In genomic region chr3:196975349-196975748, GRCh38 we compare ENCODE assay signal across 18 cellular contexts. TPM values are rescaled to one million over a fixed set of nuclear protein-coding genes. Genes with fewer than 3 reads are reported as not detected.
DNase-seq lines count a peak whose midpoint lies in the region; ATAC-seq, FAIRE-seq and TF ChIP-seq lines count a peak whose summit lies in the region.
"Had no signal": no experiment of that assay in that cellular context is flagged by ENCODE, and none has a peak within 500 bp of the region (broad histone marks: within the 10 kb centered on the region; RNA-seq: fewer than 3 reads in every experiment).

No MANE protein-coding gene starts in this region.

- POLR2A ChIA-PET in HepG2 (lab: Yijun Ruan, JAX), result no interaction called here

- H3K27ac Mint-ChIP-seq in Calu3 (ENCODE audit: unreplicated experiment), result no peak overlapping the region
- H3K27ac Mint-ChIP-seq: B cell had no signal

- intact Hi-C loops in HepG2 (cut with micrococcal nuclease; ENCODE audit: unreplicated experiment), result loop anchor here (10.0 kb wide), 1 partner anchor 209 kb away; no protein-coding TSS in a partner anchor
- intact Hi-C loops in right lobe of liver (cut with DNase I), result no loop called here
- intact Hi-C loops in Calu3 (cut with micrococcal nuclease; ENCODE audit: unreplicated experiment), result loop anchor here (10.0 kb wide), 1 partner anchor 209 kb away; no protein-coding TSS in a partner anchor

- no peak overlapping the region for H2AK5ac ChIP-seq in neuronal stem cell (ENCODE audit: low read depth, low read length)

- TF ChIP-seq EP300 in HepG2 (IDR thresholded peaks at IDR 0.05; ENCODE audit: low read depth in 2 of 2, low read length in 2 of 2) (no peak), HepG2 (CRISPR knock-in tag; IDR thresholded peaks at IDR 0.05; ENCODE audit: borderline replicate concordance) (no peak)

- H2BK5ac ChIP-seq in neuronal stem cell (ENCODE audit: low read length), result no peak overlapping the region

- H3K9ac ChIP-seq in HepG2 (ENCODE audit: insufficient read depth, low read depth, low read length), result no peak overlapping the region; the same call in 1 of the 2 replicates
- no peak overlapping the region for H3K9ac ChIP-seq in neuronal stem cell (ENCODE audit: low read depth, low read length, poor library complexity)

- no peak for FAIRE-seq in HepG2 (lab: Jason Lieb, UNC)
- FAIRE-seq: A204.1, GM12892, GM19239, H1 had no signal

- BruUV-seq in HepG2 (replicated peaks; lab: Mats Ljungman, UMichigan), result no TSS peak
- no TSS peak for BruUV-seq in Calu3 (replicated peaks; lab: Mats Ljungman, UMichigan)

- no peaks in the 10 kb centered on the region for H3K79me2 ChIP-seq in HepG2 (ENCODE audit: insufficient read depth, low read length)

- H2AFZ ChIP-seq in HepG2 (ENCODE audit: low read length) (no peak overlapping the region), neuronal stem cell (ENCODE audit: low read length) (peak overlapping the region; percentile 44)

- H3K9me3 ChIP-seq in HepG2 (ENCODE audit: low read length) (no peaks in the 10 kb centered on the region), right lobe of liver (no peaks in the 10 kb centered on the region), neuronal stem cell (replicated peaks in 1 of 2; ENCODE audit: control insufficient read depth in 2 of 2, insufficient read depth in 1 of 2, low read depth in 1 of 2, low read length in 2 of 2) (peaks cover 8 to 12% of the 10 kb centered on the region in 2 donors)
- H3K9me3 ChIP-seq: HAP-1 had no signal

- H3K36me3 ChIP-seq in HepG2 (replicated peaks in 1 of 2; ENCODE audit: control insufficient read depth in 1 of 2, insufficient read depth in 2 of 2, low read length in 2 of 2) (no peaks in the 10 kb centered on the region), right lobe of liver (no peaks in the 10 kb centered on the region), neuronal stem cell (replicated peaks in 1 of 2; ENCODE audit: control insufficient read depth in 2 of 2, insufficient read depth in 2 of 2, low read length in 2 of 2) (no peaks in the 10 kb centered on the region)
- H3K36me3 ChIP-seq: HAP-1 had no signal

- H3K4ac ChIP-seq in neuronal stem cell (ENCODE audit: low read length), result no peak overlapping the region

- H3K36me3 Mint-ChIP-seq in Calu3 (ENCODE audit: insufficient read depth, unreplicated experiment), result peaks cover 4% of the 10 kb centered on the region
- H3K36me3 Mint-ChIP-seq: CD4-positive, alpha-beta memory T cell had no signal

- H2BK120ac ChIP-seq in neuronal stem cell (ENCODE audit: low read depth, low read length), result no peak overlapping the region

- TF ChIP-seq POLR2A in HepG2 (IDR thresholded peaks at IDR 0.05; ENCODE audit: insufficient read depth in 1 of 2, low read depth in 2 of 2, low read length in 2 of 2) (no peak), right lobe of liver (IDR thresholded peaks at IDR 0.05) (no peak)

- TF ChIP-seq CTCF in HepG2 (CRISPR knock-in tag; IDR thresholded peaks at IDR 0.05), result no peak
- no peak for TF ChIP-seq CTCF in right lobe of liver (IDR thresholded peaks at IDR 0.05)
- TF ChIP-seq CTCF in Calu3 (IDR thresholded peaks at IDR 0.05; ENCODE audit: unreplicated experiment), result no peak

- no peak overlapping the region for H2BK15ac ChIP-seq in neuronal stem cell (ENCODE audit: low read length)

- H3K27ac ChIP-seq in HepG2 (ENCODE audit: extremely low read length, insufficient read depth, low read length) (peak overlapping the region; percentile 30), right lobe of liver (no peak overlapping the region), neuronal stem cell (replicated peaks; ENCODE audit: low read length) (no peak overlapping the region)

- peaks cover 6% of the 10 kb centered on the region for H3K4me1 Mint-ChIP-seq in Calu3 (ENCODE audit: low read depth, unreplicated experiment)

- H3K79me1 ChIP-seq in neuronal stem cell (ENCODE audit: low read depth, low read length), result no peaks in the 10 kb centered on the region

- H3K27me3 ChIP-seq in HepG2 (ENCODE audit: control insufficient read depth in 1 of 2, insufficient read depth in 2 of 2, low read length in 2 of 2), result no peaks in the 10 kb centered on the region
- H3K27me3 ChIP-seq in right lobe of liver, result no peaks in the 10 kb centered on the region
- H3K27me3 ChIP-seq in neuronal stem cell (ENCODE audit: control insufficient read depth in 3 of 3, insufficient read depth in 3 of 3, low read depth in 1 of 3, low read length in 3 of 3), result peaks cover 0 to 10% (median 7%) of the 10 kb centered on the region in 3 experiments

- no peak overlapping the region for H3K23ac ChIP-seq in neuronal stem cell (ENCODE audit: low read depth, low read length, poor library complexity)

- no peak for TF ChIP-seq RAD21 in HepG2 (CRISPR knock-in tag; IDR thresholded peaks at IDR 0.05)

- H3K4me3 Mint-ChIP-seq in Calu3 (ENCODE audit: low read depth, unreplicated experiment), result no peak overlapping the region
- H3K4me3 Mint-ChIP-seq: B cell; CD4-positive, alpha-beta memory T cell had no signal

- no peak overlapping the region for H2BK12ac ChIP-seq in neuronal stem cell (ENCODE audit: low read length)

- peaks cover 11% of the 10 kb centered on the region for H3K27me3 Mint-ChIP-seq in Calu3 (ENCODE audit: unreplicated experiment)

- CTCF ChIA-PET in HepG2 (lab: Yijun Ruan, JAX; ENCODE audit: low intra/inter-chr PET ratio, low total read pairs) (no interaction called here), Calu3 (lab: Charles Lee) (no interaction called here)

- H3K4me3 ChIP-seq in HepG2 (replicated peaks in 1 of 3; ENCODE audit: insufficient read depth in 1 of 3, low read depth in 2 of 3, low read length in 3 of 3) (no peak overlapping the region), right lobe of liver (no peak overlapping the region), neuronal stem cell (ENCODE audit: low read length in 2 of 2) (no peak overlapping the region)
- H3K4me3 ChIP-seq: HAP-1 had no signal

- no peak overlapping the region for H3K14ac ChIP-seq in neuronal stem cell (ENCODE audit: low read length)

- H3K4me2 ChIP-seq in HepG2 (ENCODE audit: low read depth, low read length), result peak overlapping the region; percentile 31; the same call in 1 of the 2 replicates
- H3K4me2 ChIP-seq in neuronal stem cell (ENCODE audit: insufficient read depth, low read length, poor library complexity, severe bottlenecking), result no peak overlapping the region

- no peaks in the 10 kb centered on the region for H3K9me3 Mint-ChIP-seq in Calu3 (ENCODE audit: low read depth, unreplicated experiment)

- H4K91ac ChIP-seq in neuronal stem cell (ENCODE audit: low read depth, low read length, poor library complexity), result no peak overlapping the region

- H3K18ac ChIP-seq in neuronal stem cell (ENCODE audit: low read length), result no peak overlapping the region

- in situ Hi-C loops in HepG2 (cut with HindIII; ENCODE audit: extremely low pct_ligation_motif_present, low pct_unique_long_range_greater_than_20kb), result loop anchor here (5.0 to 25.0 kb wide), 2 partner anchors 57 to 537 kb away; no protein-coding TSS in a partner anchor

- 31% methylated on average over 4 of the region's 4 CpGs for WGBS in HepG2 (ENCODE audit: low lambda C conversion rate)
- WGBS in right lobe of liver (ENCODE audit: insufficient coverage, low coverage, low lambda C conversion rate, missing lambda C conversion rate), result 78% methylated on average over 2 of the region's 4 CpGs
- WGBS in neuronal stem cell (ENCODE audit: extremely low coverage in 2 of 2, insufficient read length in 2 of 2, insufficient replicate concordance in 1 of 2), 2 donors, result no CpG with 5 or more reads among the region's 4 CpGs

- peaks cover 52% of the 10 kb centered on the region for H3K4me1 ChIP-seq in HepG2 (ENCODE audit: insufficient read depth, low read length)
- H3K4me1 ChIP-seq in right lobe of liver, result no peaks in the 10 kb centered on the region
- peaks cover 0 to 4% of the 10 kb centered on the region in 2 donors for H3K4me1 ChIP-seq in neuronal stem cell (ENCODE audit: control insufficient read depth in 2 of 2, insufficient read depth in 1 of 2, low read depth in 1 of 2, low read length in 2 of 2)
- H3K4me1 ChIP-seq: HAP-1 had no signal

- no peaks in the 10 kb centered on the region for H4K20me1 ChIP-seq in HepG2 (ENCODE audit: insufficient read depth, low read length)

- ATAC-seq in HepG2 (peak; percentile 21; the same call in 2 of the 3 replicates), right lobe of liver (no peak)

- H4K8ac ChIP-seq in neuronal stem cell (ENCODE audit: low read depth, low read length), result no peak overlapping the region

- DNase-seq in HepG2 (ENCODE audit: low spot score) (no peak), right lobe of liver (no peak), islet precursor cell (peak; percentile 39), neuronal stem cell (ENCODE audit: low spot score) (no peak), Calu3 (no peak), COLO668 (lab: John Stamatoyannopoulos, UW; ENCODE audit: unreplicated experiment) (no peak), NCI-H2029 (lab: John Stamatoyannopoulos, UW) (no peak)
- DNase-seq: C1 segment of cervical spinal cord; CD4-positive, alpha-beta memory T cell; COR-L47; DND-41; GDM1 had no signal

RNA-seq across cellular contexts. Expression of gene PIGZ, which starts 6.7 kb away (rescaled TPM):
- total RNA-seq in HepG2 (2016; rRNA removed; fragmentation: Illumina TruSeq; extraction: Trizol), result 2.2 and 4.7 TPM in 2 replicates
- 4.8 and 7.9 TPM in 2 replicates for total RNA-seq in HepG2 (2016; cell fraction: cytosol; rRNA removed; fragmentation: Illumina TruSeq; extraction: Trizol; ENCODE audit: low read depth)
- 1.9 and 4.8 TPM in 2 replicates for total RNA-seq in HepG2 (2016; cell fraction: insoluble cytoplasmic fraction; rRNA removed; fragmentation: Illumina TruSeq; extraction: Trizol)
- 3.9 and 5.7 TPM in 2 replicates for total RNA-seq in HepG2 (2016; cell fraction: membrane; rRNA removed; fragmentation: Illumina TruSeq; extraction: Trizol)
- total RNA-seq in HepG2 (2016; cell fraction: nucleus; rRNA removed; fragmentation: Illumina TruSeq; extraction: Trizol), result 3.7 and 5.7 TPM in 2 replicates
- 60.5 and 75.7 TPM in 2 replicates for polyA plus RNA-seq in HepG2 (2011; rRNA removed)
- polyA plus RNA-seq in HepG2 (2011; cell fraction: cytosol; rRNA removed), result 43.3 TPM in 2 replicates
- 156 and 196 TPM in 2 replicates for polyA plus RNA-seq in HepG2 (2011; cell fraction: nucleus; rRNA removed)
- 56.2 and 56.6 TPM in 2 replicates for polyA plus RNA-seq in HepG2 (2012)
- 6.6 and 6.7 TPM in 2 replicates for polyA plus RNA-seq in HepG2 (2016; cell fraction: cytosol; fragmentation: Illumina TruSeq; extraction: Trizol; ENCODE audit: low read depth)
- 3.7 and 4.6 TPM in 2 replicates for polyA plus RNA-seq in HepG2 (2016; cell fraction: insoluble cytoplasmic fraction; fragmentation: Illumina TruSeq; extraction: Trizol; ENCODE audit: low read depth)
- polyA plus RNA-seq in HepG2 (2016; cell fraction: membrane; fragmentation: Illumina TruSeq; extraction: Trizol; ENCODE audit: low read depth), result 5.4 and 6.6 TPM in 2 replicates
- 16.4 and 17.2 TPM in 2 replicates for polyA plus RNA-seq in HepG2 (2016; cell fraction: nucleus; fragmentation: Illumina TruSeq; extraction: Trizol; ENCODE audit: insufficient read depth, low read depth)
- 0.58 and 57.9 TPM in 2 replicates for polyA minus RNA-seq in HepG2 (2011; rRNA and poly(A)+ RNA removed; ENCODE audit: low replicate concordance)
- 15.7 and 18.4 TPM in 2 replicates for polyA minus RNA-seq in HepG2 (2011; cell fraction: cytosol; rRNA and poly(A)+ RNA removed)
- polyA minus RNA-seq in HepG2 (2011; cell fraction: nucleus; rRNA and poly(A)+ RNA removed), result 38.0 and 53.5 TPM in 2 replicates
- 1 to 10 TPM; 1.2 to 2.8 (median 2.4) TPM for total RNA-seq in right lobe of liver
- 2.0 TPM for polyA plus RNA-seq in neuronal stem cell (2013, experiment 1 of 2)
- polyA plus RNA-seq in neuronal stem cell (2013, experiment 2 of 2), result 1.6 TPM
- total RNA-seq in Calu3 (2022), result 6.7 TPM in 2 replicates
- total RNA-seq: H1 had no signal

RNA-seq across cellular contexts. Expression of gene NCBP2, which starts 33.0 kb away (rescaled TPM):
- total RNA-seq in HepG2 (2016; rRNA removed; fragmentation: Illumina TruSeq; extraction: Trizol) (58.7 and 69.2 TPM in 2 replicates), right lobe of liver (10 to 100 TPM; 12.9 to 24.6 (median 19.1) TPM), Calu3 (2022) (67.1 and 71.5 TPM in 2 replicates)
- 14.8 and 15.0 TPM in 2 replicates for total RNA-seq in HepG2 (2016; cell fraction: cytosol; rRNA removed; fragmentation: Illumina TruSeq; extraction: Trizol; ENCODE audit: low read depth)
- 59.9 and 75.2 TPM in 2 replicates for total RNA-seq in HepG2 (2016; cell fraction: insoluble cytoplasmic fraction; rRNA removed; fragmentation: Illumina TruSeq; extraction: Trizol)
- 28.9 and 32.1 TPM in 2 replicates for total RNA-seq in HepG2 (2016; cell fraction: membrane; rRNA removed; fragmentation: Illumina TruSeq; extraction: Trizol)
- 32.0 and 37.9 TPM in 2 replicates for total RNA-seq in HepG2 (2016; cell fraction: nucleus; rRNA removed; fragmentation: Illumina TruSeq; extraction: Trizol)
- 78.5 and 95.5 TPM in 2 replicates for polyA plus RNA-seq in HepG2 (2011; rRNA removed)
- polyA plus RNA-seq in HepG2 (2011; cell fraction: cytosol; rRNA removed), result 55.6 and 71.5 TPM in 2 replicates
- 68.9 and 76.8 TPM in 2 replicates for polyA plus RNA-seq in HepG2 (2011; cell fraction: nucleus; rRNA removed)
- 143 and 171 TPM in 2 replicates for polyA plus RNA-seq in HepG2 (2012)
- polyA plus RNA-seq in HepG2 (2016; cell fraction: cytosol; fragmentation: Illumina TruSeq; extraction: Trizol; ENCODE audit: low read depth), result 10.8 and 12.4 TPM in 2 replicates
- 79.7 and 83.7 TPM in 2 replicates for polyA plus RNA-seq in HepG2 (2016; cell fraction: insoluble cytoplasmic fraction; fragmentation: Illumina TruSeq; extraction: Trizol; ENCODE audit: low read depth)
- 23.3 and 24.5 TPM in 2 replicates for polyA plus RNA-seq in HepG2 (2016; cell fraction: membrane; fragmentation: Illumina TruSeq; extraction: Trizol; ENCODE audit: low read depth)
- polyA plus RNA-seq in HepG2 (2016; cell fraction: nucleus; fragmentation: Illumina TruSeq; extraction: Trizol; ENCODE audit: insufficient read depth, low read depth), result 76.1 and 83.0 TPM in 2 replicates
- 20.6 and 28.7 TPM in 2 replicates for polyA minus RNA-seq in HepG2 (2011; rRNA and poly(A)+ RNA removed; ENCODE audit: low replicate concordance)
- 26.5 and 26.6 TPM in 2 replicates for polyA minus RNA-seq in HepG2 (2011; cell fraction: cytosol; rRNA and poly(A)+ RNA removed)
- polyA minus RNA-seq in HepG2 (2011; cell fraction: nucleus; rRNA and poly(A)+ RNA removed), result 50.9 and 51.7 TPM in 2 replicates
- polyA plus RNA-seq in neuronal stem cell (2013, experiment 1 of 2), result 75.1 TPM
- polyA plus RNA-seq in neuronal stem cell (2013, experiment 2 of 2), result 77.2 TPM

RNA-seq across cellular contexts. Expression of gene MELTF, which starts 54.3 kb away (rescaled TPM):
- total RNA-seq in HepG2 (2016; rRNA removed; fragmentation: Illumina TruSeq; extraction: Trizol) (0.97 and 3.2 TPM in 2 replicates), right lobe of liver (1 to 10 TPM in 4 of 6 experiments, under 1 TPM in 2; 0.42 to 5.3 (median 2.0) TPM), Calu3 (2022) (29.8 and 39.0 TPM in 2 replicates)
- 1.2 and 1.3 TPM in 2 replicates for total RNA-seq in HepG2 (2016; cell fraction: cytosol; rRNA removed; fragmentation: Illumina TruSeq; extraction: Trizol; ENCODE audit: low read depth)
- 1.4 and 3.7 TPM in 2 replicates for total RNA-seq in HepG2 (2016; cell fraction: insoluble cytoplasmic fraction; rRNA removed; fragmentation: Illumina TruSeq; extraction: Trizol)
- total RNA-seq in HepG2 (2016; cell fraction: membrane; rRNA removed; fragmentation: Illumina TruSeq; extraction: Trizol), result 0.99 and 1.4 TPM in 2 replicates
- total RNA-seq in HepG2 (2016; cell fraction: nucleus; rRNA removed; fragmentation: Illumina TruSeq; extraction: Trizol), result 3.9 and 5.1 TPM in 2 replicates
- 7.5 and 11.9 TPM in 2 replicates for polyA plus RNA-seq in HepG2 (2011; rRNA removed)
- 7.7 TPM in 2 replicates for polyA plus RNA-seq in HepG2 (2011; cell fraction: cytosol; rRNA removed)
- polyA plus RNA-seq in HepG2 (2011; cell fraction: nucleus; rRNA removed), result 46.8 and 48.0 TPM in 2 replicates
- polyA plus RNA-seq in HepG2 (2012), result 14.6 and 19.2 TPM in 2 replicates
- polyA plus RNA-seq in HepG2 (2016; cell fraction: cytosol; fragmentation: Illumina TruSeq; extraction: Trizol; ENCODE audit: low read depth), result 0.49 and 0.59 TPM in 2 replicates
- 1.5 and 2.3 TPM in 2 replicates for polyA plus RNA-seq in HepG2 (2016; cell fraction: insoluble cytoplasmic fraction; fragmentation: Illumina TruSeq; extraction: Trizol; ENCODE audit: low read depth)
- polyA plus RNA-seq in HepG2 (2016; cell fraction: membrane; fragmentation: Illumina TruSeq; extraction: Trizol; ENCODE audit: low read depth), result 0.74 and 1.1 TPM in 2 replicates
- polyA plus RNA-seq in HepG2 (2016; cell fraction: nucleus; fragmentation: Illumina TruSeq; extraction: Trizol; ENCODE audit: insufficient read depth, low read depth), result 6.7 and 9.2 TPM in 2 replicates
- polyA minus RNA-seq in HepG2 (2011; rRNA and poly(A)+ RNA removed; ENCODE audit: low replicate concordance), result 4.9 and 17.9 TPM in 2 replicates
- polyA minus RNA-seq in HepG2 (2011; cell fraction: cytosol; rRNA and poly(A)+ RNA removed), result 7.8 and 11.0 TPM in 2 replicates
- polyA minus RNA-seq in HepG2 (2011; cell fraction: nucleus; rRNA and poly(A)+ RNA removed), result 14.8 and 17.5 TPM in 2 replicates
- polyA plus RNA-seq in neuronal stem cell (2013, experiment 1 of 2), result 4.6 TPM
- polyA plus RNA-seq in neuronal stem cell (2013, experiment 2 of 2), result 5.0 TPM

Comparison
In these comparisons a context has a peak if more than half of its experiments do, and no peak if none do; other contexts are left out.
1. intact Hi-C loops: an anchor here in HepG2 (10.0 kb wide) and Calu3 (10.0 kb wide); none called in right lobe of liver.